In genomic region chr7:115869225-115869624, GRCh38 we compare ENCODE assay signal across 20 cellular contexts.
DNase-seq lines count a peak whose midpoint lies in the region; ATAC-seq and TF ChIP-seq lines count a peak whose summit lies in the region.
"Had no signal": no experiment of that assay in that cellular context is flagged by ENCODE, and none has a peak within 500 bp of the region (broad histone marks: within the 10 kb centered on the region; RNA-seq: fewer than 3 reads in every experiment).

No MANE protein-coding gene starts in this region.

- H3K4me1 ChIP-seq in IMR-90 (ENCODE audit: control insufficient read depth, insufficient read depth, low read length), result no peaks in the 10 kb centered on the region

- in situ Hi-C loops in IMR-90 (cut with MboI; ENCODE audit: low sequenced_read_pairs), result loop anchor here (25.0 kb wide), 1 partner anchor 1007 kb away; no protein-coding TSS in a partner anchor

- no peaks in the 10 kb centered on the region for H3K9me1 ChIP-seq in IMR-90 (ENCODE audit: insufficient read depth, low read length)

- H2BK120ac ChIP-seq in IMR-90 (ENCODE audit: low read depth, low read length), result no peak overlapping the region

- no peak overlapping the region for H2BK20ac ChIP-seq in IMR-90 (ENCODE audit: low read depth, low read length)

- no peak overlapping the region for H3K18ac ChIP-seq in IMR-90 (ENCODE audit: low read depth, low read length)

- no peaks in the 10 kb centered on the region for H3K79me1 ChIP-seq in IMR-90 (ENCODE audit: low read depth in 1 of 2, low read length in 2 of 2)

- peaks cover 2% of the 10 kb centered on the region; the same call in 1 of the 2 replicates for H3K27me3 ChIP-seq in IMR-90 (ENCODE audit: control insufficient read depth, insufficient read depth, low read length)

- no peak for TF ChIP-seq RAD21 in IMR-90 (IDR thresholded peaks at IDR 0.05; ENCODE audit: low read length)

- no peak overlapping the region for H4K91ac ChIP-seq in IMR-90 (ENCODE audit: insufficient read depth, low read depth, low read length)

- POLR2A ChIA-PET in IMR-90 (lab: Charles Lee; ENCODE audit: unreplicated experiment), result no interaction called here

- no peaks in the 10 kb centered on the region for H4K20me1 ChIP-seq in IMR-90 (ENCODE audit: insufficient read depth, low read length)

- H3K9me3 ChIP-seq in IMR-90 (ENCODE audit: control insufficient read depth, insufficient read depth, low read length), result no peaks in the 10 kb centered on the region

- H2BK15ac ChIP-seq in IMR-90 (ENCODE audit: low read depth, low read length), result no peak overlapping the region

- BruUV-seq in IMR-90 (replicated peaks; lab: Mats Ljungman, UMichigan), result no TSS peak

- no peak overlapping the region for H3K56ac ChIP-seq in IMR-90 (ENCODE audit: extremely low read depth, insufficient read depth, low read length)

- no peak overlapping the region for H3K9ac ChIP-seq in IMR-90 (ENCODE audit: low read depth, low read length)

- no peak for ATAC-seq in IMR-90 (ENCODE audit: low read depth)
- ATAC-seq: Panc1 had no signal

- H2BK5ac ChIP-seq in IMR-90 (ENCODE audit: low read depth, low read length, poor library complexity, severe bottlenecking), result no peak overlapping the region

- H3K23ac ChIP-seq in IMR-90 (ENCODE audit: low read depth, low read length), result no peak overlapping the region

- no peak overlapping the region for H3K27ac ChIP-seq in IMR-90 (ENCODE audit: insufficient read depth, low read length)

- H2AFZ ChIP-seq in IMR-90 (replicated peaks; ENCODE audit: low read length, poor library complexity), result no peak overlapping the region

- no peak overlapping the region for H2AK9ac ChIP-seq in IMR-90 (replicated peaks; ENCODE audit: low read depth, low read length, poor library complexity)

- TF ChIP-seq CTCF in IMR-90 (conservative IDR thresholded peaks at IDR 0.05; ENCODE audit: low read depth, low read length) (no peak), choroid plexus epithelial cell (conservative IDR thresholded peaks at IDR 0.05; ENCODE audit: low read depth, low read length) (no peak)

- dilution Hi-C loops in IMR-90 (cut with HindIII; ENCODE audit: low sequenced_read_pairs, unreplicated experiment), result no loop called here

- H3K4ac ChIP-seq in IMR-90 (ENCODE audit: low read depth, low read length), result no peak overlapping the region

- intact Hi-C loops in IMR-90 (cut with micrococcal nuclease), result no loop called here

- CTCF ChIA-PET in IMR-90 (lab: Yijun Ruan, JAX), result no interaction called here

- DNase-seq in COR-L47 (lab: John Stamatoyannopoulos, UW) (peak; percentile 9), IMR-90 (peak; percentile 49), choroid plexus epithelial cell (ENCODE audit: low read depth) (peak; percentile 13), fibroblast of the conjunctiva (ENCODE audit: low read depth) (peak; percentile 12), NCI-H2107 treated with DMSO at 0.1 percent for 48 hours (lab: John Stamatoyannopoulos, UW; ENCODE audit: unreplicated experiment) (no peak), kidney glomerular epithelial cell (lab: John Stamatoyannopoulos, UW) (no peak)
- DNase-seq in activated effector memory CD4-positive, alpha-beta T cell treated with Interleukin-2 at 50 U/mL for 16 hours, result no peak
- DNase-seq: ACHN; Calu3; CD4-positive, alpha-beta T cell; DMS53; H9; Kasumi-1; MM.1S; NCI-H1092 treated with DMSO at 0.1 percent for 48 hours; NCI-H1694; NCI-H2107; NCI-H446 treated with DMSO at 0.1 percent for 48 hours; NCI-H82 had no signal

- H3K36me3 ChIP-seq in IMR-90 (ENCODE audit: control insufficient read depth, insufficient read depth, low read length), result no peaks in the 10 kb centered on the region

- TF ChIP-seq POLR2A in IMR-90 (IDR thresholded peaks at IDR 0.05; ENCODE audit: low read depth, low read length), result no peak

- no peak overlapping the region for H3K14ac ChIP-seq in IMR-90 (replicated peaks; ENCODE audit: low read depth, low read length)

- H3K4me3 ChIP-seq in IMR-90 (ENCODE audit: insufficient read depth, low read depth, low read length), result no peak overlapping the region
- H3K4me3 ChIP-seq in choroid plexus epithelial cell (ENCODE audit: low read depth, low read length), result no peak overlapping the region

- no peak overlapping the region for H4K8ac ChIP-seq in IMR-90 (ENCODE audit: low read depth in 2 of 2, low read length in 2 of 2)

- H4K5ac ChIP-seq in IMR-90 (ENCODE audit: low read depth, low read length), result no peak overlapping the region

- H3K4me2 ChIP-seq in IMR-90 (ENCODE audit: low read depth, low read length), result no peak overlapping the region

- H2AK5ac ChIP-seq in IMR-90 (ENCODE audit: low read depth, low read length), result no peak overlapping the region

- WGBS in IMR-90 (ENCODE audit: extremely low coverage in 2 of 2, insufficient read length in 1 of 2), 2 experiments, result no CpG with 5 or more reads among the region's 3 CpGs

TF ChIP-seq in IMR-90, 13 proteins besides CTCF, POLR2A, EP300 and RAD21:
- TF ChIP-seq, protein P1, sequence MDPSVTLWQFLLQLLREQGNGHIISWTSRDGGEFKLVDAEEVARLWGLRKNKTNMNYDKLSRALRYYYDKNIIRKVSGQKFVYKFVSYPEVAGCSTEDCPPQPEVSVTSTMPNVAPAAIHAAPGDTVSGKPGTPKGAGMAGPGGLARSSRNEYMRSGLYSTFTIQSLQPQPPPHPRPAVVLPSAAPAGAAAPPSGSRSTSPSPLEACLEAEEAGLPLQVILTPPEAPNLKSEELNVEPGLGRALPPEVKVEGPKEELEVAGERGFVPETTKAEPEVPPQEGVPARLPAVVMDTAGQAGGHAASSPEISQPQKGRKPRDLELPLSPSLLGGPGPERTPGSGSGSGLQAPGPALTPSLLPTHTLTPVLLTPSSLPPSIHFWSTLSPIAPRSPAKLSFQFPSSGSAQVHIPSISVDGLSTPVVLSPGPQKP (IDR thresholded peaks at IDR 0.05; ENCODE audit: borderline replicate concordance, low read depth, low read length), result no peak
- TF ChIP-seq RFX5 (IDR thresholded peaks at IDR 0.05; ENCODE audit: low read depth, low read length) (no peak), NFE2L2 (IDR thresholded peaks at IDR 0.05; ENCODE audit: low read depth, low read length) (no peak), MAFK (IDR thresholded peaks at IDR 0.05; ENCODE audit: low read depth, low read length) (no peak), CEBPB (IDR thresholded peaks at IDR 0.05; ENCODE audit: low read depth, low read length) (no peak), BHLHE40 (IDR thresholded peaks at IDR 0.05; ENCODE audit: low read depth, low read length) (no peak), MXI1 (IDR thresholded peaks at IDR 0.05; ENCODE audit: borderline replicate concordance, low read depth, low read length) (no peak), CHD1 (IDR thresholded peaks at IDR 0.05; ENCODE audit: low read depth, low read length) (no peak), RCOR1 (IDR thresholded peaks at IDR 0.05; ENCODE audit: insufficient replicate concordance, low read length) (no peak), FOS (IDR thresholded peaks at IDR 0.05; ENCODE audit: low read depth, low read length) (no peak), MAZ (IDR thresholded peaks at IDR 0.05; ENCODE audit: borderline replicate concordance, low read depth, low read length) (no peak), SMC3 (IDR thresholded peaks at IDR 0.05; ENCODE audit: low read depth, low read length) (no peak)
- TF ChIP-seq, protein P2, sequence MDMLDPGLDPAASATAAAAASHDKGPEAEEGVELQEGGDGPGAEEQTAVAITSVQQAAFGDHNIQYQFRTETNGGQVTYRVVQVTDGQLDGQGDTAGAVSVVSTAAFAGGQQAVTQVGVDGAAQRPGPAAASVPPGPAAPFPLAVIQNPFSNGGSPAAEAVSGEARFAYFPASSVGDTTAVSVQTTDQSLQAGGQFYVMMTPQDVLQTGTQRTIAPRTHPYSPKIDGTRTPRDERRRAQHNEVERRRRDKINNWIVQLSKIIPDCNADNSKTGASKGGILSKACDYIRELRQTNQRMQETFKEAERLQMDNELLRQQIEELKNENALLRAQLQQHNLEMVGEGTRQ (IDR thresholded peaks at IDR 0.05; ENCODE audit: low read depth, low read length), result no peak

Comparison
In these comparisons a context has a peak if more than half of its experiments do, and no peak if none do; other contexts are left out.
1. DNase-seq: peak in COR-L47 (single experiment), IMR-90 (single experiment), choroid plexus epithelial cell (single experiment) and fibroblast of the conjunctiva (single experiment); none in NCI-H2107 treated with DMSO at 0.1 percent for 48 hours (single experiment), kidney glomerular epithelial cell (single experiment) and activated effector memory CD4-positive, alpha-beta T cell treated with Interleukin-2 at 50 U/mL for 16 hours (single experiment).